15 cellular contexts compared by ENCODE assay signal in the genomic region with DNA sequence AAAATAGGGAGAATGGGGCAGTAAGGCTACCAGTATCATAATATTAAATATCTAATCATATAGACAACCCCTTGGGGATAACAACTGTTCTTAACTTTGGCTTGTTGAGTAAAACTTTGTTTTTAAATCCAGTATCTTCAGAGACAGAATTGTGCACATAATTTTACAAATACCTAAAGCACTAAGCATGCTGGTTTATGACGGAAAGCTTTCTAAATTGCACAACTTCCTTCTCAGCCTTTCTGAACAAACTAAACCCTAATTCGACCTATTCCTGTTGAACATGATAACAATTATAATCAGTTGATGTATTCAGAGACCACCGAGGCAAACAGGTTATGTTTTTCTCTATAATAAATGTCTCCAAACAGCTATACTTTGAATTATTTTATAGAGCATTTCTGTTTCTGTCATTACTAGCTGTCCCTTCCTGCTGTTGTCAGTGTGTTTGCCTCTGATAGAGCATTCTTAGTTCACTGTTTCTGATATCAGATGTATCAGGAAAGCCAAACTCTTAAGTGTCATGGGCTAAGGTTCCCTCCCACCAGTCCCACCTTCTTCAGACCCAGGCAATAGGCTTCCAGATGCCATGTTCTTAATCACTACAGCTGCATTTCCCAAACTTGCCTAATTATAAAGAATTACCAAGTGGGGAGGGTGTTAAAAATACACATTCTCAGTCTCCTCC. TPM values are rescaled to one million over a fixed set of nuclear protein-coding genes. Genes with fewer than 3 reads are reported as not detected.
A peak's percentile ranks its signal among the peaks of the same experiment; 100 is the strongest.
DNase-seq lines count a peak whose midpoint lies in the region; ATAC-seq and TF ChIP-seq lines count a peak whose summit lies in the region.
"Had no signal": no experiment of that assay in that cellular context is flagged by ENCODE, and none has a peak within 500 bp of the region (broad histone marks: within the 10 kb centered on the region; RNA-seq: fewer than 3 reads in every experiment).

No MANE protein-coding gene starts in this region.

- H3K4me3 Mint-ChIP-seq in type B pancreatic cell: no peak overlapping the region
- H3K4me3 Mint-ChIP-seq: activated B cell treated with CpG ODN at 0.5 μM for 24 hours; stimulated activated effector memory CD8-positive, alpha-beta T cell treated with anti-CD3 and anti-CD28 coated beads, Interleukin-12 subunit alpha, Interleukin-12 subunit beta, amount 100 ng/mL, for 72 hours had no signal

- WGBS in lung, 2 donors: 11 to 19% methylated on average over 3 of the region's 3 CpGs

- H3K4me1 ChIP-seq in lung (ENCODE audit: control insufficient read depth in 2 of 2, insufficient read depth in 2 of 2, low read length in 2 of 2): peaks cover 4 to 26% of the 10 kb centered on the region in 2 donors

- TF ChIP-seq CTCF in lung (IDR thresholded peaks at IDR 0.05; ENCODE audit: control extremely low read depth, extremely low read depth) (no peak), type B pancreatic cell (conservative IDR thresholded peaks at IDR 0.05) (no peak)

- peaks cover 9% of the 10 kb centered on the region for H3K4me1 Mint-ChIP-seq in type B pancreatic cell (ENCODE audit: unreplicated experiment)

- H3K9me3 ChIP-seq in lung (ENCODE audit: control insufficient read depth in 2 of 2, insufficient read depth in 1 of 2, low read length in 1 of 2): no peaks in the 10 kb centered on the region
- H3K9me3 ChIP-seq: mucosa of descending colon had no signal

- no peak for ATAC-seq in lung (ENCODE audit: insufficient read depth, low FRiP score)

- no peaks in the 10 kb centered on the region for H3K27me3 ChIP-seq in lung (ENCODE audit: control insufficient read depth, insufficient read depth)

- H3K27ac ChIP-seq in lung (ENCODE audit: low read depth in 1 of 2, low read length in 1 of 2): peak overlapping the region; percentile 50 to 54

- H3K27ac Mint-ChIP-seq in type B pancreatic cell: no peak overlapping the region
- H3K27ac Mint-ChIP-seq: activated B cell treated with CpG ODN at 0.5 μM for 24 hours; stimulated activated effector memory CD8-positive, alpha-beta T cell treated with anti-CD3 and anti-CD28 coated beads, Interleukin-12 subunit alpha, Interleukin-12 subunit beta, amount 100 ng/mL, for 72 hours had no signal

- no peaks in the 10 kb centered on the region for H3K36me3 Mint-ChIP-seq in type B pancreatic cell
- H3K36me3 Mint-ChIP-seq: stimulated activated effector memory CD8-positive, alpha-beta T cell treated with anti-CD3 and anti-CD28 coated beads, Interleukin-12 subunit alpha, Interleukin-12 subunit beta, amount 100 ng/mL, for 72 hours had no signal

- DNase-seq in SIG-M5 treated with dmso at 0.1 percent for 504 hours (lab: John Stamatoyannopoulos, UW; ENCODE audit: unreplicated experiment) (peak; percentile 38), SIG-M5 (lab: John Stamatoyannopoulos, UW) (no peak), dedifferentiated amniotic fluid mesenchymal stem cell (ENCODE audit: extremely low spot score) (peak; percentile 35), lung (ENCODE audit: low spot score) (no peak), NCI-H2029 treated with DMSO at 0.1 percent for 48 hours (lab: John Stamatoyannopoulos, UW) (no peak), kidney glomerular epithelial cell (lab: John Stamatoyannopoulos, UW) (no peak), type B pancreatic cell (ENCODE audit: extremely low spot score, unreplicated experiment) (no peak)
- DNase-seq in activated CD4-positive, alpha-beta T cell treated with anti-CD3 and anti-CD28 coated beads, Interleukin-2, amount 50 U/mL, for 1 hour: no peak
- DNase-seq: activated B cell treated with CpG ODN at 0.5 μM for 24 hours; activated naive CD4-positive, alpha-beta T cell treated with anti-CD3 and anti-CD28 coated beads, Interleukin-2, amount 50 U/mL, for 16 hours; mucosa of descending colon; NCI-H1105 treated with DMSO at 0.1 percent for 48 hours; stimulated activated CD4-positive, alpha-beta T cell treated with anti-CD3 and anti-CD28 coated beads, Interleukin-12 subunit alpha, Interleukin-12 subunit beta, amount 100 ng/mL, for 4 hours had no signal

- H3K36me3 ChIP-seq in lung (ENCODE audit: control insufficient read depth in 2 of 2, insufficient read depth in 2 of 2, low read length in 2 of 2): no peaks in the 10 kb centered on the region

- H3K4me3 ChIP-seq in lung: no peak overlapping the region
- H3K4me3 ChIP-seq: mucosa of descending colon had no signal

- no peaks in the 10 kb centered on the region for H3K27me3 Mint-ChIP-seq in type B pancreatic cell
- H3K27me3 Mint-ChIP-seq: activated B cell treated with CpG ODN at 0.5 μM for 24 hours had no signal

- no peaks in the 10 kb centered on the region for H3K9me3 Mint-ChIP-seq in type B pancreatic cell
- H3K9me3 Mint-ChIP-seq: activated B cell treated with CpG ODN at 0.5 μM for 24 hours; stimulated activated effector memory CD8-positive, alpha-beta T cell treated with anti-CD3 and anti-CD28 coated beads, Interleukin-12 subunit alpha, Interleukin-12 subunit beta, amount 100 ng/mL, for 72 hours had no signal

RNA-seq across cellular contexts. Expression of a gene that starts 8.7 kb away (rescaled TPM):
- 10 to 100 TPM; 23.3 to 48.2 TPM for total RNA-seq in lung
- 10 to 100 TPM in 1 of 2 donors, 1 to 10 TPM in 1; 8.3 to 12.7 TPM for polyA plus RNA-seq in lung
- 10.2 and 16.3 TPM in 2 replicates for total RNA-seq in type B pancreatic cell (ENCODE audit: low replicate concordance)

RNA-seq across cellular contexts. Expression of a gene that starts 31.8 kb away (rescaled TPM):
- total RNA-seq in lung (10 to 100 TPM in 1 of 2 donors, 1 to 10 TPM in 1; 9.2 to 11.5 TPM), type B pancreatic cell (ENCODE audit: low replicate concordance) (17.5 and 31.6 TPM in 2 replicates)
- polyA plus RNA-seq in lung: 10 to 100 TPM in 1 of 2 donors, 1 to 10 TPM in 1; 5.2 to 16.4 TPM

RNA-seq across cellular contexts. Expression of a gene that starts 57.7 kb away (rescaled TPM):
- total RNA-seq in lung: 1 to 10 TPM in 1 of 2 donors, under 1 TPM in 1; 0.06 to 1.7 TPM
- under 1 TPM; 0.12 to 0.46 TPM for polyA plus RNA-seq in lung
- 0.67 and 10.3 TPM in 2 replicates for total RNA-seq in type B pancreatic cell (ENCODE audit: low replicate concordance)
- total RNA-seq: A172, activated B cell treated with CpG ODN at 0.5 μM for 24 hours had no signal

Comparison
In these comparisons a context has a peak if more than half of its experiments do, and no peak if none do; other contexts are left out.
1. DNase-seq: peak in SIG-M5 treated with dmso at 0.1 percent for 504 hours (single experiment) and dedifferentiated amniotic fluid mesenchymal stem cell (single experiment); none in SIG-M5 (single experiment), lung (single experiment), NCI-H2029 treated with DMSO at 0.1 percent for 48 hours (single experiment), kidney glomerular epithelial cell (single experiment), type B pancreatic cell (single experiment) and activated CD4-positive, alpha-beta T cell treated with anti-CD3 and anti-CD28 coated beads, Interleukin-2, amount 50 U/mL, for 1 hour (single experiment).